1 cellular context compared by ENCODE assay signal in the genomic region with DNA sequence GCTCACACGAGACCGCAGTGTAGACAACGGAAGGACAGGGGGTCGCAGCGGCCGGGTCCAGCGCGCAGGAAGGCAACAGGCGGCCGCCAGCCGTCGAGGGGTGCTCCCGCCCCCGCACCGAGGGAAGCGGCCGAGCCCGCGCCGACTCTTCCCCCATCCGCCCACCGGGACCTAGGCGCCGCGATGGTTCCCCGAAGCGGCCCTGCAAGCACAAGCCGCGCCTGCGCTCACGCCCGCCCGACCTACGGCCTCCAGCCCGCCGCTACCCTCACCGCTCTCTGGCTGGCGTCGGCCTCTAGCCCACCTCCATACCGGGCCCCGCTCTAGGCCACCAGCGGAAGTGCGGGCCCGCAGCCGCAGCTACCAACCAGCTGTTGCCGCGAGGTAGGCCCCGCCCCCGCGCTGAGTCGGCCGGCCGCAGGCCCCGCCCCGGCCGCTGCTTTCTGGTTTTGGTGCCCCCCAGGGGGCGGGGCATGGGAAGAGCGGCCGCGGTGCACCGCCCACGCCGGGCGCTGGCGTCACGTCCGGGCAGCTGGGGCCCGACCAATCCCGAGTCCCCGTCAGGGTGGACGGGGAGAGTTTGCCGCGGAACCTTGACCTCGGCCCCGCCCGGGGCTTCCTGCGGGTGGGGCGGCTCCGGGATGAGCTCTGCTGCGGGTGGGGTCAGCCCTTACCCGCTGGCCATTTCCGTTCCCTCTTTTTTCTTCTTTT.
A peak's percentile ranks its signal among the peaks of the same experiment; 100 is the strongest.
TF ChIP-seq lines count a peak whose summit lies in the region.

A gene with protein sequence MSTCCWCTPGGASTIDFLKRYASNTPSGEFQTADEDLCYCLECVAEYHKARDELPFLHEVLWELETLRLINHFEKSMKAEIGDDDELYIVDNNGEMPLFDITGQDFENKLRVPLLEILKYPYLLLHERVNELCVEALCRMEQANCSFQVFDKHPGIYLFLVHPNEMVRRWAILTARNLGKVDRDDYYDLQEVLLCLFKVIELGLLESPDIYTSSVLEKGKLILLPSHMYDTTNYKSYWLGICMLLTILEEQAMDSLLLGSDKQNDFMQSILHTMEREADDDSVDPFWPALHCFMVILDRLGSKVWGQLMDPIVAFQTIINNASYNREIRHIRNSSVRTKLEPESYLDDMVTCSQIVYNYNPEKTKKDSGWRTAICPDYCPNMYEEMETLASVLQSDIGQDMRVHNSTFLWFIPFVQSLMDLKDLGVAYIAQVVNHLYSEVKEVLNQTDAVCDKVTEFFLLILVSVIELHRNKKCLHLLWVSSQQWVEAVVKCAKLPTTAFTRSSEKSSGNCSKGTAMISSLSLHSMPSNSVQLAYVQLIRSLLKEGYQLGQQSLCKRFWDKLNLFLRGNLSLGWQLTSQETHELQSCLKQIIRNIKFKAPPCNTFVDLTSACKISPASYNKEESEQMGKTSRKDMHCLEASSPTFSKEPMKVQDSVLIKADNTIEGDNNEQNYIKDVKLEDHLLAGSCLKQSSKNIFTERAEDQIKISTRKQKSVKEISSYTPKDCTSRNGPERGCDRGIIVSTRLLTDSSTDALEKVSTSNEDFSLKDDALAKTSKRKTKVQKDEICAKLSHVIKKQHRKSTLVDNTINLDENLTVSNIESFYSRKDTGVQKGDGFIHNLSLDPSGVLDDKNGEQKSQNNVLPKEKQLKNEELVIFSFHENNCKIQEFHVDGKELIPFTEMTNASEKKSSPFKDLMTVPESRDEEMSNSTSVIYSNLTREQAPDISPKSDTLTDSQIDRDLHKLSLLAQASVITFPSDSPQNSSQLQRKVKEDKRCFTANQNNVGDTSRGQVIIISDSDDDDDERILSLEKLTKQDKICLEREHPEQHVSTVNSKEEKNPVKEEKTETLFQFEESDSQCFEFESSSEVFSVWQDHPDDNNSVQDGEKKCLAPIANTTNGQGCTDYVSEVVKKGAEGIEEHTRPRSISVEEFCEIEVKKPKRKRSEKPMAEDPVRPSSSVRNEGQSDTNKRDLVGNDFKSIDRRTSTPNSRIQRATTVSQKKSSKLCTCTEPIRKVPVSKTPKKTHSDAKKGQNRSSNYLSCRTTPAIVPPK (N-terminal part only) (minus strand): TSS at position 342 of the 711 bp plus-strand sequence. CDS start 5,558 bp downstream, outside the sequence.

TF ChIP-seq in K562, 482 proteins besides CTCF, POLR2A, EP300 and RAD21 (continued from another document):
- TF ChIP-seq ZNF668 (CRISPR knock-in tag; IDR thresholded peaks at IDR 0.05) (no peak), ZBED1 (IDR thresholded peaks at IDR 0.05) (peak; percentile 41; the same call in 1 of the 2 replicates), TAL1 (IDR thresholded peaks at IDR 0.05) (no peak), RNF2 (IDR thresholded peaks at IDR 0.05) (no peak; the same call in 1 of the 2 replicates), ETS2 (tag; IDR thresholded peaks at IDR 0.05; ENCODE audit: borderline replicate concordance, poor library complexity, severe bottlenecking) (no peak), BCL6 (CRISPR knock-in tag; IDR thresholded peaks at IDR 0.05) (no peak), TAF9B (IDR thresholded peaks at IDR 0.05; ENCODE audit: partially characterized antibody) (peak; percentile 30), YBX1 (IDR thresholded peaks at IDR 0.05) (no peak), HNRNPUL1 (IDR thresholded peaks at IDR 0.05; ENCODE audit: low read length) (no peak), RBM15 (IDR thresholded peaks at IDR 0.05; ENCODE audit: insufficient read depth, low read length) (no peak), HDGF (IDR thresholded peaks at IDR 0.05) (no peak), EP400 (IDR thresholded peaks at IDR 0.05) (peak; percentile 83; the same call in 1 of the 2 replicates), KDM1A (IDR thresholded peaks at IDR 0.05) (no peak), POLR3G (IDR thresholded peaks at IDR 0.05; ENCODE audit: extremely low read depth, insufficient read length, insufficient replicate concordance) (no peak), MED1 (CRISPR knock-in tag; IDR thresholded peaks at IDR 0.05; ENCODE audit: borderline replicate concordance) (0 out of 2 replicates have a peak, but pooled peaks have one; percentile 9), TAF15 (IDR thresholded peaks at IDR 0.05; ENCODE audit: low read depth, low read length) (no peak), KLF10 (CRISPR knock-in tag; IDR thresholded peaks at IDR 0.05) (no peak)
- TF ChIP-seq, protein P1, sequence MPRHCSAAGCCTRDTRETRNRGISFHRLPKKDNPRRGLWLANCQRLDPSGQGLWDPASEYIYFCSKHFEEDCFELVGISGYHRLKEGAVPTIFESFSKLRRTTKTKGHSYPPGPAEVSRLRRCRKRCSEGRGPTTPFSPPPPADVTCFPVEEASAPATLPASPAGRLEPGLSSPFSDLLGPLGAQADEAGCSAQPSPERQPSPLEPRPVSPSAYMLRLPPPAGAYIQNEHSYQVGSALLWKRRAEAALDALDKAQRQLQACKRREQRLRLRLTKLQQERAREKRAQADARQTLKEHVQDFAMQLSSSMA (CRISPR knock-in tag; IDR thresholded peaks at IDR 0.05): no peak
- TF ChIP-seq, protein P2, sequence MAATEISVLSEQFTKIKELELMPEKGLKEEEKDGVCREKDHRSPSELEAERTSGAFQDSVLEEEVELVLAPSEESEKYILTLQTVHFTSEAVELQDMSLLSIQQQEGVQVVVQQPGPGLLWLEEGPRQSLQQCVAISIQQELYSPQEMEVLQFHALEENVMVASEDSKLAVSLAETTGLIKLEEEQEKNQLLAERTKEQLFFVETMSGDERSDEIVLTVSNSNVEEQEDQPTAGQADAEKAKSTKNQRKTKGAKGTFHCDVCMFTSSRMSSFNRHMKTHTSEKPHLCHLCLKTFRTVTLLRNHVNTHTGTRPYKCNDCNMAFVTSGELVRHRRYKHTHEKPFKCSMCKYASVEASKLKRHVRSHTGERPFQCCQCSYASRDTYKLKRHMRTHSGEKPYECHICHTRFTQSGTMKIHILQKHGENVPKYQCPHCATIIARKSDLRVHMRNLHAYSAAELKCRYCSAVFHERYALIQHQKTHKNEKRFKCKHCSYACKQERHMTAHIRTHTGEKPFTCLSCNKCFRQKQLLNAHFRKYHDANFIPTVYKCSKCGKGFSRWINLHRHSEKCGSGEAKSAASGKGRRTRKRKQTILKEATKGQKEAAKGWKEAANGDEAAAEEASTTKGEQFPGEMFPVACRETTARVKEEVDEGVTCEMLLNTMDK (IDR thresholded peaks at IDR 0.05; ENCODE audit: borderline replicate concordance, insufficient read depth, low read depth, low read length, poor library complexity, severe bottlenecking): no peak
- TF ChIP-seq, protein P3, sequence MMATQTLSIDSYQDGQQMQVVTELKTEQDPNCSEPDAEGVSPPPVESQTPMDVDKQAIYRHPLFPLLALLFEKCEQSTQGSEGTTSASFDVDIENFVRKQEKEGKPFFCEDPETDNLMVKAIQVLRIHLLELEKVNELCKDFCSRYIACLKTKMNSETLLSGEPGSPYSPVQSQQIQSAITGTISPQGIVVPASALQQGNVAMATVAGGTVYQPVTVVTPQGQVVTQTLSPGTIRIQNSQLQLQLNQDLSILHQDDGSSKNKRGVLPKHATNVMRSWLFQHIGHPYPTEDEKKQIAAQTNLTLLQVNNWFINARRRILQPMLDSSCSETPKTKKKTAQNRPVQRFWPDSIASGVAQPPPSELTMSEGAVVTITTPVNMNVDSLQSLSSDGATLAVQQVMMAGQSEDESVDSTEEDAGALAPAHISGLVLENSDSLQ (IDR thresholded peaks at IDR 0.05): peak; percentile 22; the same call in 1 of the 2 replicates
- TF ChIP-seq, protein P4, sequence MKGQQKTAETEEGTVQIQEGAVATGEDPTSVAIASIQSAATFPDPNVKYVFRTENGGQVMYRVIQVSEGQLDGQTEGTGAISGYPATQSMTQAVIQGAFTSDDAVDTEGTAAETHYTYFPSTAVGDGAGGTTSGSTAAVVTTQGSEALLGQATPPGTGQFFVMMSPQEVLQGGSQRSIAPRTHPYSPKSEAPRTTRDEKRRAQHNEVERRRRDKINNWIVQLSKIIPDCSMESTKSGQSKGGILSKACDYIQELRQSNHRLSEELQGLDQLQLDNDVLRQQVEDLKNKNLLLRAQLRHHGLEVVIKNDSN (CRISPR knock-in tag; IDR thresholded peaks at IDR 0.05): no peak
- TF ChIP-seq, protein P5, sequence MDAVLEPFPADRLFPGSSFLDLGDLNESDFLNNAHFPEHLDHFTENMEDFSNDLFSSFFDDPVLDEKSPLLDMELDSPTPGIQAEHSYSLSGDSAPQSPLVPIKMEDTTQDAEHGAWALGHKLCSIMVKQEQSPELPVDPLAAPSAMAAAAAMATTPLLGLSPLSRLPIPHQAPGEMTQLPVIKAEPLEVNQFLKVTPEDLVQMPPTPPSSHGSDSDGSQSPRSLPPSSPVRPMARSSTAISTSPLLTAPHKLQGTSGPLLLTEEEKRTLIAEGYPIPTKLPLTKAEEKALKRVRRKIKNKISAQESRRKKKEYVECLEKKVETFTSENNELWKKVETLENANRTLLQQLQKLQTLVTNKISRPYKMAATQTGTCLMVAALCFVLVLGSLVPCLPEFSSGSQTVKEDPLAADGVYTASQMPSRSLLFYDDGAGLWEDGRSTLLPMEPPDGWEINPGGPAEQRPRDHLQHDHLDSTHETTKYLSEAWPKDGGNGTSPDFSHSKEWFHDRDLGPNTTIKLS (IDR thresholded peaks at IDR 0.05; ENCODE audit: borderline replicate concordance, low read depth): no peak
- TF ChIP-seq, protein P6, sequence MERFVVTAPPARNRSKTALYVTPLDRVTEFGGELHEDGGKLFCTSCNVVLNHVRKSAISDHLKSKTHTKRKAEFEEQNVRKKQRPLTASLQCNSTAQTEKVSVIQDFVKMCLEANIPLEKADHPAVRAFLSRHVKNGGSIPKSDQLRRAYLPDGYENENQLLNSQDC (CRISPR knock-in tag; IDR thresholded peaks at IDR 0.05): no peak
- TF ChIP-seq, protein P7, sequence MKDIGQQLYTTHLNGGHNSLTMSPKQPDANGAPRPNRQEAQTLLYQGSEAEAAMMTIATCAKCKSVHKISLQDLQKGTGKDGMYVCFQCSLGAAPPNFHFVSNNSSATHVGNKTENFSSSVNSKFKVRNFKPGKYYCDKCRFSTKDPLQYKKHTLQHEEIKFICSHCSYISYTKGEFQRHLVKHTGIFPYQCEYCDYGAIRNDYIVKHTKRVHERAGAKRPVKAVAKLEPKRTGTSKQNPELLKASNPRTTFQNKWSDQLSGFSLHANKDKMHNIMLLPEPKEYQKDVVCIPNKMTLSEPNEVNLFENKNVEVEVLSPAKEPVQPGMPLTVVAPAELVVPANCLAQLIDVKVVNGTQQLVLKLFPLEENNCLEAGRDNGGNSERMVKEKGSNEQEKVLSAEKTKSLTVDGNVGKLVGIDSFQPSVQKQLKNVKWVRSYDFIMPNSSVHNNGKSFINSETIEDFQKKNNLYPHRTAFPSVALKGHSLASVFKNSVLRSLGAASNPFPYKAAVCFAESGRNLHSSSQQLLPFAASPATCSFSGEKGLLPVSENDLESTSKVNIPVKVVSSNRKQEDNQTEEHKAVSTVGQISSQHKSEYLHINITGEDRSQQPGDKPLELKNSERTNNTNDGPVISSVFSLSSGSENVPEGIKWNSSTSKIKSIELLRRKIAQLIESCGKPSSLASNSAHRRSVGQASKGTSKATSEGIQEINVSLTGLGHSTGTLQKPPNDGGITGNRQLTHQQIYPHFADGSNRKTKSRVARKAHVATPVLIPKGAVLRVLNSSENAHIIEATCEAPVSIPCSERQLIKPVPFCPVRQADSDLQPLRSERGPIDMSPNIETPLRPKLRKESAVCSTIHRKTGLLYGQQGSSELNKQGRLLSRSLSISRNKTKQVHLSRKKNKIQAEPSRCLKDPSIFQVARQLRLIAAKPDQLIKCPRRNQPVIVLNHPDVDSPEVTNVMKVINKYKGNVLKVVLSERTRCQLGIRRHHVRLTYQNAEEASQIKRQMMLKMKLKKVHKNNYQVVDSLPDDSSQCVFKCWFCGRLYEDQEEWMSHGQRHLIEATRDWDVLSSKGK (CRISPR knock-in tag; IDR thresholded peaks at IDR 0.05): no peak
TF ChIP-seq in K562: peak in this region for 121.
